In genomic region chr13:108494991-108495661, GRCh38 we compare ENCODE assay signal across 9 cellular contexts.
DNase-seq lines count a peak whose midpoint lies in the region; ATAC-seq and TF ChIP-seq lines count a peak whose summit lies in the region.
"Had no signal": no experiment of that assay in that cellular context is flagged by ENCODE, and none has a peak within 500 bp of the region (broad histone marks: within the 10 kb centered on the region; RNA-seq: fewer than 3 reads in every experiment).

No MANE protein-coding gene starts in this region.

- H3K27ac Mint-ChIP-seq in activated naive CD4-positive, alpha-beta T cell treated with anti-CD3 and anti-CD28 coated beads, Interleukin-2, amount 10 ng/mL, durations not matched to agents 7 days and 5 days = no peak overlapping the region
- H3K27ac Mint-ChIP-seq in activated naive CD4-positive, alpha-beta T cell treated with anti-CD3 and anti-CD28 coated beads, Interleukin-2, amount 50 U/mL, for 72 hours = peak overlapping the region in 1 of 2 donors; percentile 12
- no peak overlapping the region for H3K27ac Mint-ChIP-seq in stimulated activated memory B cell treated with anti-CD40 and anti-IgM and Interleukin-4, amounts not matched to agents 10 μg/mL and 1 μg/mL and 100 μg/mL, for 72 hours

- peak overlapping the region; percentile 66 for H3K4me3 Mint-ChIP-seq in activated naive CD4-positive, alpha-beta T cell treated with anti-CD3 and anti-CD28 coated beads, Interleukin-2, amount 10 ng/mL, durations not matched to agents 7 days and 5 days
- no peak overlapping the region for H3K4me3 Mint-ChIP-seq in stimulated activated memory B cell treated with anti-CD40 and anti-IgM and Interleukin-4, amounts not matched to agents 10 μg/mL and 1 μg/mL and 100 μg/mL, for 72 hours

- TF ChIP-seq CTCF in thoracic aorta (IDR thresholded peaks at IDR 0.05) = no peak

- H3K4me1 Mint-ChIP-seq in activated naive CD4-positive, alpha-beta T cell treated with anti-CD3 and anti-CD28 coated beads, Interleukin-2, amount 10 ng/mL, durations not matched to agents 7 days and 5 days = peaks cover 16% of the 10 kb centered on the region
- no peaks in the 10 kb centered on the region for H3K4me1 Mint-ChIP-seq in stimulated activated memory B cell treated with anti-CD40 and anti-IgM and Interleukin-4, amounts not matched to agents 10 μg/mL and 1 μg/mL and 100 μg/mL, for 72 hours

- no peaks in the 10 kb centered on the region for H3K27me3 ChIP-seq in thoracic aorta (replicated peaks; ENCODE audit: insufficient read depth)

- H3K4me3 ChIP-seq in thoracic aorta = peak overlapping the region; percentile 19

- no peaks in the 10 kb centered on the region for H3K36me3 Mint-ChIP-seq in activated naive CD4-positive, alpha-beta T cell treated with anti-CD3 and anti-CD28 coated beads, Interleukin-2, amount 10 ng/mL, durations not matched to agents 7 days and 5 days
- peaks cover 0 to 5% of the 10 kb centered on the region in 2 donors for H3K36me3 Mint-ChIP-seq in activated naive CD4-positive, alpha-beta T cell treated with anti-CD3 and anti-CD28 coated beads, Interleukin-2, amount 50 U/mL, for 72 hours
- peaks cover 6% of the 10 kb centered on the region for H3K36me3 Mint-ChIP-seq in stimulated activated memory B cell treated with anti-CD40 and anti-IgM and Interleukin-4, amounts not matched to agents 10 μg/mL and 1 μg/mL and 100 μg/mL, for 72 hours

- no peaks in the 10 kb centered on the region for H3K36me3 ChIP-seq in thoracic aorta

- CTCF ChIA-PET in activated naive CD4-positive, alpha-beta T cell treated with anti-CD3 and anti-CD28 coated beads, Interleukin-2, amount 10 ng/mL, durations not matched to agents 7 days and 5 days (lab: Charles Lee) = no interaction called here

- H3K9me3 Mint-ChIP-seq in activated naive CD4-positive, alpha-beta T cell treated with anti-CD3 and anti-CD28 coated beads, Interleukin-2, amount 10 ng/mL, durations not matched to agents 7 days and 5 days = no peaks in the 10 kb centered on the region
- H3K9me3 Mint-ChIP-seq in activated naive CD4-positive, alpha-beta T cell treated with anti-CD3 and anti-CD28 coated beads, Interleukin-2, amount 50 U/mL, for 72 hours = peaks cover 3 to 5% of the 10 kb centered on the region in 2 donors
- H3K9me3 Mint-ChIP-seq in stimulated activated memory B cell treated with anti-CD40 and anti-IgM and Interleukin-4, amounts not matched to agents 10 μg/mL and 1 μg/mL and 100 μg/mL, for 72 hours = peaks cover 8% of the 10 kb centered on the region

- H3K4me1 ChIP-seq in thoracic aorta (ENCODE audit: control insufficient read depth in 1 of 2, low read depth in 2 of 2) = peaks cover 0 to 11% of the 10 kb centered on the region in 2 donors

- no peak for ATAC-seq in activated naive CD4-positive, alpha-beta T cell treated with anti-CD3 and anti-CD28 coated beads, Interleukin-2, amount 50 U/mL, for 72 hours
- no peak for ATAC-seq in thoracic aorta (ENCODE audit: insufficient number of reproducible peaks, low FRiP score, low read depth)
- no peak for ATAC-seq in stimulated activated memory B cell treated with anti-CD40 and anti-IgM and Interleukin-4, amounts not matched to agents 10 μg/mL and 1 μg/mL and 100 μg/mL, for 72 hours
- no peak for ATAC-seq in GM19467 (IDR thresholded peaks at IDR 0.05; ENCODE audit: unreplicated experiment)

- DNase-seq in activated naive CD4-positive, alpha-beta T cell treated with anti-CD3 and anti-CD28 coated beads, Interleukin-2, amount 10 ng/mL, durations not matched to agents 7 days and 5 days = no peak
- no peak for DNase-seq in activated naive CD4-positive, alpha-beta T cell treated with anti-CD3 and anti-CD28 coated beads, Interleukin-2, amount 50 U/mL, for 72 hours (ENCODE audit: low spot score in 2 of 2)
- peak; percentile 12 for DNase-seq in amniotic epithelial cell (ENCODE audit: low read depth)
- DNase-seq in iris pigment epithelial cell (ENCODE audit: low read depth) = peak; percentile 24
- no peak for DNase-seq in thoracic aorta (ENCODE audit: low spot score)
- no peak for DNase-seq in cortex of kidney (lab: John Stamatoyannopoulos, UW)
- DNase-seq: NCI-H2171 had no signal

- no peak overlapping the region for H3K27ac ChIP-seq in thoracic aorta

- H3K27me3 Mint-ChIP-seq in activated naive CD4-positive, alpha-beta T cell treated with anti-CD3 and anti-CD28 coated beads, Interleukin-2, amount 10 ng/mL, durations not matched to agents 7 days and 5 days = peaks cover 50% of the 10 kb centered on the region
- peaks cover 32% of the 10 kb centered on the region for H3K27me3 Mint-ChIP-seq in stimulated activated memory B cell treated with anti-CD40 and anti-IgM and Interleukin-4, amounts not matched to agents 10 μg/mL and 1 μg/mL and 100 μg/mL, for 72 hours

- H3K9me3 ChIP-seq in thoracic aorta = no peaks in the 10 kb centered on the region

Comparison
In these comparisons a context has a peak if more than half of its experiments do, and no peak if none do; other contexts are left out.
1. DNase-seq: peak in amniotic epithelial cell (single experiment) and iris pigment epithelial cell (single experiment); none in activated naive CD4-positive, alpha-beta T cell treated with anti-CD3 and anti-CD28 coated beads, Interleukin-2, amount 10 ng/mL, durations not matched to agents 7 days and 5 days (single experiment), activated naive CD4-positive, alpha-beta T cell treated with anti-CD3 and anti-CD28 coated beads, Interleukin-2, amount 50 U/mL, for 72 hours (0 of 2), thoracic aorta (single experiment) and cortex of kidney (single experiment).